ENCODE assay signal across 20 cellular contexts in the genomic region with DNA sequence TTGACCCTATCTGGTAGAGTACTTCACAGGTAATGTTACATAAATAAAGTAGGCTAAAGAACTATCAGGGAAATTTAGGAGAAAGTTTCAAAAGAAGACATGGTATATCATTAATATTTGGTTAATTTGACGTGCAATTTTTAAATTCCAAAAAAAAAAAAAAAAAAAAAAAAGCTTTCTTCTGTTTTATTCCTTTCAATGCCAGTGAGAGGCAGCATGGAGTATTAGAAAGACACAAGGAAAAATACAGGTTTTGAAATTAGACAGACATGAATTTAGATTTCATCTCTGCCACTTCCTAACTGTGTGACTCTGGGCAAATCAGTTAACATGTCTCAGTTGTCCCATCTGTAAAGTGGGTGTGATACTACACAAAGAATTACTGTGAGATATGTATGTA.
DNase-seq lines count a peak whose midpoint lies in the region; ATAC-seq, FAIRE-seq and TF ChIP-seq lines count a peak whose summit lies in the region.
"Had no signal": no experiment of that assay in that cellular context is flagged by ENCODE, and none has a peak within 500 bp of the region (broad histone marks: within the 10 kb centered on the region; RNA-seq: fewer than 3 reads in every experiment).

No MANE protein-coding gene starts in this region.

- no peaks in the 10 kb centered on the region for H3K27me3 Mint-ChIP-seq in chondrocyte (ENCODE audit: low read depth)

- no TSS peak for BruUV-seq in A673 (replicated peaks; lab: Mats Ljungman, UMichigan)

- CTCF ChIA-PET in A673 (lab: Charles Lee): interaction anchor here (1.0 kb wide), 1 partner anchor 174 kb away, joined by 6 read pairs; no protein-coding TSS in a partner anchor

- H3K4me3 ChIP-seq in A673 (ENCODE audit: low read depth, low read length, poor library complexity, severe bottlenecking) (no peak overlapping the region), kidney (ENCODE audit: low read length in 2 of 2) (no peak overlapping the region), lower lobe of right lung (no peak overlapping the region)
- H3K4me3 ChIP-seq: GM23338, SJSA1 had no signal

- no peak overlapping the region for H3K27ac Mint-ChIP-seq in chondrocyte (ENCODE audit: unreplicated experiment)
- H3K27ac Mint-ChIP-seq: CD4-positive, alpha-beta memory T cell; GM23338 had no signal

- DNase-seq in A673 (ENCODE audit: low spot score): no peak
- no peak for DNase-seq in chondrocyte (ENCODE audit: low spot score)
- DNase-seq in kidney: no peak
- no peak for DNase-seq in lower lobe of right lung
- no peak for DNase-seq in GF-D8 (lab: John Stamatoyannopoulos, UW)
- DNase-seq in HK-2 (ENCODE audit: unreplicated experiment): no peak
- no peak for DNase-seq in NCI-H1436 treated with DMSO at 0.1 percent for 48 hours (lab: John Stamatoyannopoulos, UW)
- DNase-seq: BE2C; Calu3; CD4-positive, alpha-beta memory T cell; DND-41; GDM1; NCI-H1417 treated with DMSO at 0.1 percent for 48 hours; NCI-H2081 treated with DMSO at 0.1 percent for 48 hours; NCI-H2227 treated with DMSO at 0.1 percent for 48 hours; NCI-H524 had no signal

- peak; percentile 95 for FAIRE-seq in G401.6 (lab: Jason Lieb, UNC)
- peak; percentile 61 for FAIRE-seq in kidney (lab: Jason Lieb, UNC)
- FAIRE-seq: GM12891 had no signal

- peak; percentile 29; the same call in 1 of the 2 replicates for TF ChIP-seq CTCF in A673 (conservative IDR thresholded peaks at IDR 0.05; ENCODE audit: low read depth, low read length)
- peak; percentile 70 for TF ChIP-seq CTCF in chondrocyte (IDR thresholded peaks at IDR 0.05)
- no peak for TF ChIP-seq CTCF in kidney (IDR thresholded peaks at IDR 0.05; ENCODE audit: borderline replicate concordance, extremely low read depth, insufficient read depth)
- no peak for TF ChIP-seq CTCF in lower lobe of right lung (IDR thresholded peaks at IDR 0.05)

- no peak for ATAC-seq in lower lobe of right lung
- ATAC-seq: GM23338 had no signal

- no peaks in the 10 kb centered on the region for H3K36me3 Mint-ChIP-seq in chondrocyte (ENCODE audit: low read depth)
- H3K36me3 Mint-ChIP-seq: CD4-positive, alpha-beta memory T cell had no signal

- H3K9me3 ChIP-seq in A673 (ENCODE audit: low read depth, low read length, poor library complexity, severe bottlenecking) (no peaks in the 10 kb centered on the region), kidney (ENCODE audit: control insufficient read depth in 1 of 2, low read length in 2 of 2) (no peaks in the 10 kb centered on the region), lower lobe of right lung (no peaks in the 10 kb centered on the region)
- H3K9me3 ChIP-seq: BE2C, SJSA1 had no signal

- intact Hi-C loops in A673 (cut with micrococcal nuclease; ENCODE audit: unreplicated experiment) (no loop called here), kidney (cut with DNase I) (no loop called here), lower lobe of right lung (cut with DNase I) (no loop called here)

- H3K36me3 ChIP-seq in A673 (ENCODE audit: insufficient read depth, low read length, poor library complexity, severe bottlenecking): no peaks in the 10 kb centered on the region
- H3K36me3 ChIP-seq in kidney (ENCODE audit: control insufficient read depth in 1 of 2, insufficient read depth in 2 of 2, low read length in 2 of 2): no peaks in the 10 kb centered on the region
- H3K36me3 ChIP-seq in lower lobe of right lung: no peaks in the 10 kb centered on the region
- H3K36me3 ChIP-seq: BE2C, SJSA1 had no signal

- no peaks in the 10 kb centered on the region for H3K27me3 ChIP-seq in A673 (replicated peaks; ENCODE audit: insufficient read depth, low read depth, low read length, poor library complexity)
- no peaks in the 10 kb centered on the region for H3K27me3 ChIP-seq in lower lobe of right lung (ENCODE audit: low read depth)
- H3K27me3 ChIP-seq: BE2C, SJSA1 had no signal

- H3K4me3 Mint-ChIP-seq in chondrocyte (ENCODE audit: unreplicated experiment): no peak overlapping the region
- H3K4me3 Mint-ChIP-seq: CD4-positive, alpha-beta memory T cell; GM23338 had no signal

- no peak overlapping the region for H3K27ac ChIP-seq in A673 (ENCODE audit: low read depth, low read length, poor library complexity, severe bottlenecking)
- H3K27ac ChIP-seq in kidney (ENCODE audit: low read depth in 2 of 2, low read length in 2 of 2): no peak overlapping the region
- no peak overlapping the region for H3K27ac ChIP-seq in lower lobe of right lung
- H3K27ac ChIP-seq: SJSA1 had no signal

- no peak overlapping the region for H3K9ac ChIP-seq in kidney (ENCODE audit: low read length in 2 of 2)

- H3K4me1 Mint-ChIP-seq in chondrocyte (ENCODE audit: low read depth): peaks cover 13% of the 10 kb centered on the region
- H3K4me1 Mint-ChIP-seq: CD4-positive, alpha-beta memory T cell had no signal

- POLR2A ChIA-PET in A673 (lab: Charles Lee; ENCODE audit: low non-redundant PET): no interaction called here

- H3K4me1 ChIP-seq in A673 (ENCODE audit: insufficient read depth, low read length, poor library complexity, severe bottlenecking) (no peaks in the 10 kb centered on the region), kidney (ENCODE audit: control insufficient read depth in 1 of 2, insufficient read depth in 1 of 2, low read depth in 1 of 2, low read length in 2 of 2) (no peaks in the 10 kb centered on the region), lower lobe of right lung (no peaks in the 10 kb centered on the region)
- H3K4me1 ChIP-seq: BE2C, SJSA1 had no signal

- no peaks in the 10 kb centered on the region for H3K9me3 Mint-ChIP-seq in chondrocyte (ENCODE audit: low read depth)
- H3K9me3 Mint-ChIP-seq: CD4-positive, alpha-beta memory T cell; GM23338 had no signal

Comparison
In these comparisons a context has a peak if more than half of its experiments do, and no peak if none do; other contexts are left out.
1. CTCF ChIP-seq: peak in A673 (single experiment) and chondrocyte (single experiment); none in kidney (single experiment) and lower lobe of right lung (single experiment).